1 cellular context compared by ENCODE assay signal in genomic region chr20:36238153-36238552, GRCh38.
TF ChIP-seq lines count a peak whose summit lies in the region.

No MANE protein-coding gene starts in this region.

TF ChIP-seq in WTC11, 78 proteins besides CTCF, POLR2A, EP300 and RAD21 (continued from another document):
- TF ChIP-seq ZNF532 (CRISPR knock-in tag; IDR thresholded peaks at IDR 0.05; ENCODE audit: borderline replicate concordance) = no peak
- TF ChIP-seq MLX (CRISPR knock-in tag; IDR thresholded peaks at IDR 0.05) = no peak
- TF ChIP-seq HMGA2 (CRISPR knock-in tag; IDR thresholded peaks at IDR 0.05) = no peak
- no peak for TF ChIP-seq HMGXB4 (CRISPR knock-in tag; IDR thresholded peaks at IDR 0.05)
- TF ChIP-seq NFE2L1 (CRISPR knock-in tag; IDR thresholded peaks at IDR 0.05) = no peak
